Comparison of ENCODE assay signal across 1 cellular context in the genomic region with DNA sequence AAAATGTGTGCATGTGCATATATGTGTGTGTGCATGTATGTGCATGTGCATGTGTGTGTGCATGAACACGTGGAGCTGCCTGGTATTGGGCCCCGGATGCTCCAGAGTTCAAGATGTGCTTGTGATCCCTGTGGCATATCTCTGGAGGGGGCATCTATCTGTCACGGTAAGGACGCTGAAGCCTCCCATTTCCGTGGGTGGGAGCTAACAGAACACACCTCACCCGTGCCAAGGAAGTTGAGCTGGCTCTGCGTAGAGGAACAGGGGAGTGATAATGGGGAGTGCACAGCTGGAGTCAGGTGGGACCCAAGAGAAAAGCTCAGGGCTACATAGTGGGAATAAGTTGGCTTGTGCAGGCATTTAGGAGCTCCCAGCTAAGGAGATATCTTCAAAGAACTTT.
TF ChIP-seq lines count a peak whose summit lies in the region.

No MANE protein-coding gene starts in this region.

TF ChIP-seq in HepG2, 621 proteins besides CTCF, POLR2A, EP300 and RAD21:
- no peak for TF ChIP-seq MLXIP (CRISPR knock-in tag; IDR thresholded peaks at IDR 0.05; ENCODE audit: borderline replicate concordance)
- TF ChIP-seq MNT (IDR thresholded peaks at IDR 0.05): peak; percentile 88
- no peak for TF ChIP-seq ZNF501 (CRISPR knock-in tag; IDR thresholded peaks at IDR 0.05)
- TF ChIP-seq, protein P1, sequence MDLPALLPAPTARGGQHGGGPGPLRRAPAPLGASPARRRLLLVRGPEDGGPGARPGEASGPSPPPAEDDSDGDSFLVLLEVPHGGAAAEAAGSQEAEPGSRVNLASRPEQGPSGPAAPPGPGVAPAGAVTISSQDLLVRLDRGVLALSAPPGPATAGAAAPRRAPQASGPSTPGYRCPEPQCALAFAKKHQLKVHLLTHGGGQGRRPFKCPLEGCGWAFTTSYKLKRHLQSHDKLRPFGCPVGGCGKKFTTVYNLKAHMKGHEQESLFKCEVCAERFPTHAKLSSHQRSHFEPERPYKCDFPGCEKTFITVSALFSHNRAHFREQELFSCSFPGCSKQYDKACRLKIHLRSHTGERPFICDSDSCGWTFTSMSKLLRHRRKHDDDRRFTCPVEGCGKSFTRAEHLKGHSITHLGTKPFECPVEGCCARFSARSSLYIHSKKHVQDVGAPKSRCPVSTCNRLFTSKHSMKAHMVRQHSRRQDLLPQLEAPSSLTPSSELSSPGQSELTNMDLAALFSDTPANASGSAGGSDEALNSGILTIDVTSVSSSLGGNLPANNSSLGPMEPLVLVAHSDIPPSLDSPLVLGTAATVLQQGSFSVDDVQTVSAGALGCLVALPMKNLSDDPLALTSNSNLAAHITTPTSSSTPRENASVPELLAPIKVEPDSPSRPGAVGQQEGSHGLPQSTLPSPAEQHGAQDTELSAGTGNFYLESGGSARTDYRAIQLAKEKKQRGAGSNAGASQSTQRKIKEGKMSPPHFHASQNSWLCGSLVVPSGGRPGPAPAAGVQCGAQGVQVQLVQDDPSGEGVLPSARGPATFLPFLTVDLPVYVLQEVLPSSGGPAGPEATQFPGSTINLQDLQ (CRISPR knock-in tag; IDR thresholded peaks at IDR 0.05): no peak
- TF ChIP-seq HNRNPK (IDR thresholded peaks at IDR 0.05; ENCODE audit: low read depth, low read length, poor library complexity, severe bottlenecking): no peak
